19 cellular contexts compared by ENCODE assay signal in the genomic region with DNA sequence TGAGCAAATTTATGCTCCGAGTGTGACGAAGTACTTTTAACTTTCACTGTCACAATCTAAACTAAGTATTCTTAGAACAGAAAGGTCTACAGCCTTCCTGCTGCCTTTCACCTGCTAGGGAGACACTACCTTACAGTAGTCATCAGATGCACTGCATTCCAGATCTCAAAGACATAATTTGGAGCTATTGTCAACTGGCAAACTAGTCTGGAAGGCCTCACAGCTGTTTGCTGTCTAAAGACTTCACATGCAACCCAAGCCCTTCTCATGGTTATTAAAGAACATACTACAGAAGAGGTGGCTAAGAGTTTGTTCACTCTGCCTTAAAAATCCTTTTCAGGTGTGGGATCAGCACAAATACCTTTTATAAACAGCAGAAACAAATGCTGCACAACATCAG.
"Had no signal": no experiment of that assay in that cellular context is flagged by ENCODE, and none has a peak within 500 bp of the region (broad histone marks: within the 10 kb centered on the region; RNA-seq: fewer than 3 reads in every experiment).

No MANE protein-coding gene starts in this region.

- DNase-seq: activated CD4-positive, alpha-beta T cell treated with anti-CD3 and anti-CD28 coated beads, Interleukin-2, amount 10 ng/mL, durations not matched to agents 24 days and 14 days; activated CD8-positive, alpha-beta T cell treated with anti-CD3 and anti-CD28 coated beads for 36 hours; activated naive CD4-positive, alpha-beta T cell treated with anti-CD3 and anti-CD28 coated beads, Interleukin-2, amount 10 ng/mL, durations not matched to agents 7 days and 5 days; activated naive CD8-positive, alpha-beta T cell treated with anti-CD3 and anti-CD28 coated beads, Interleukin-2, amount 50 U/mL, for 24 hours; activated T-cell treated with anti-CD3 and anti-CD28 coated beads, Interleukin-2, amount 50 U/mL, for 24 hours; aorta; effector CD8-positive, alpha-beta T cell; hippocampal formation; mucosa of descending colon; naive thymus-derived CD8-positive, alpha-beta T cell; pancreas; stimulated activated CD4-positive, alpha-beta T cell treated with anti-CD3 and anti-CD28 coated beads, Interleukin-2, amount 100 ng/mL, for 24 hours; stimulated activated naive CD4-positive, alpha-beta T cell treated with Interleukin-2 at 50 U/mL for 16 hours; thyroid gland had no signal

- H3K4me1 Mint-ChIP-seq: activated naive CD4-positive, alpha-beta T cell treated with anti-CD3 and anti-CD28 coated beads, Interleukin-2, amount 10 ng/mL, durations not matched to agents 7 days and 5 days had no signal

- H3K27ac ChIP-seq: neutrophil, pancreas, thyroid gland had no signal

- H3K27ac Mint-ChIP-seq: activated CD4-positive, alpha-beta T cell treated with anti-CD3 and anti-CD28 coated beads, Interleukin-2, amount 10 ng/mL, durations not matched to agents 24 days and 14 days; activated CD8-positive, alpha-beta T cell treated with anti-CD3 and anti-CD28 coated beads for 36 hours; activated naive CD4-positive, alpha-beta T cell treated with anti-CD3 and anti-CD28 coated beads, Interleukin-2, amount 10 ng/mL, durations not matched to agents 7 days and 5 days; activated naive CD8-positive, alpha-beta T cell treated with anti-CD3 and anti-CD28 coated beads, Interleukin-2, amount 50 U/mL, for 24 hours; activated T-cell treated with anti-CD3 and anti-CD28 coated beads, Interleukin-2, amount 50 U/mL, for 24 hours; naive thymus-derived CD8-positive, alpha-beta T cell; T-helper 1 cell treated with Interleukin-12 subunit alpha and Interleukin-12 subunit beta and Interleukin-4 antibody, amounts not matched to agents 30 μg/mL and 1 μg/mL, for 36 hours had no signal

- H3K9me3 Mint-ChIP-seq: activated CD4-positive, alpha-beta T cell treated with anti-CD3 and anti-CD28 coated beads, Interleukin-2, amount 10 ng/mL, durations not matched to agents 24 days and 14 days; activated CD8-positive, alpha-beta T cell treated with anti-CD3 and anti-CD28 coated beads for 36 hours; activated naive CD4-positive, alpha-beta T cell treated with anti-CD3 and anti-CD28 coated beads, Interleukin-2, amount 10 ng/mL, durations not matched to agents 7 days and 5 days; activated naive CD8-positive, alpha-beta T cell treated with anti-CD3 and anti-CD28 coated beads, Interleukin-2, amount 50 U/mL, for 24 hours; activated T-cell treated with anti-CD3 and anti-CD28 coated beads, Interleukin-2, amount 50 U/mL, for 24 hours; naive thymus-derived CD8-positive, alpha-beta T cell; T-helper 1 cell treated with Interleukin-12 subunit alpha and Interleukin-12 subunit beta and Interleukin-4 antibody, amounts not matched to agents 30 μg/mL and 1 μg/mL, for 36 hours had no signal

- H3K27me3 Mint-ChIP-seq: activated CD4-positive, alpha-beta T cell treated with anti-CD3 and anti-CD28 coated beads, Interleukin-2, amount 10 ng/mL, durations not matched to agents 24 days and 14 days; activated CD8-positive, alpha-beta T cell treated with anti-CD3 and anti-CD28 coated beads for 36 hours; activated naive CD4-positive, alpha-beta T cell treated with anti-CD3 and anti-CD28 coated beads, Interleukin-2, amount 10 ng/mL, durations not matched to agents 7 days and 5 days; activated naive CD8-positive, alpha-beta T cell treated with anti-CD3 and anti-CD28 coated beads, Interleukin-2, amount 50 U/mL, for 24 hours; activated T-cell treated with anti-CD3 and anti-CD28 coated beads, Interleukin-2, amount 50 U/mL, for 24 hours; naive thymus-derived CD8-positive, alpha-beta T cell had no signal

- ATAC-seq: activated CD8-positive, alpha-beta T cell treated with anti-CD3 and anti-CD28 coated beads for 36 hours; activated naive CD8-positive, alpha-beta T cell treated with anti-CD3 and anti-CD28 coated beads, Interleukin-2, amount 50 U/mL, for 24 hours; esophagus mucosa; mucosa of descending colon; naive thymus-derived CD8-positive, alpha-beta T cell; pancreas had no signal

- FAIRE-seq: islet of Langerhans, pancreas, urothelium cell line had no signal

- H3K4me3 Mint-ChIP-seq: activated CD4-positive, alpha-beta T cell treated with anti-CD3 and anti-CD28 coated beads, Interleukin-2, amount 10 ng/mL, durations not matched to agents 24 days and 14 days; activated CD8-positive, alpha-beta T cell treated with anti-CD3 and anti-CD28 coated beads for 36 hours; activated naive CD4-positive, alpha-beta T cell treated with anti-CD3 and anti-CD28 coated beads, Interleukin-2, amount 10 ng/mL, durations not matched to agents 7 days and 5 days; activated naive CD8-positive, alpha-beta T cell treated with anti-CD3 and anti-CD28 coated beads, Interleukin-2, amount 50 U/mL, for 24 hours; activated T-cell treated with anti-CD3 and anti-CD28 coated beads, Interleukin-2, amount 50 U/mL, for 24 hours; naive thymus-derived CD8-positive, alpha-beta T cell; T-helper 1 cell treated with Interleukin-12 subunit alpha and Interleukin-12 subunit beta and Interleukin-4 antibody, amounts not matched to agents 30 μg/mL and 1 μg/mL, for 36 hours had no signal
